In the genomic region with DNA sequence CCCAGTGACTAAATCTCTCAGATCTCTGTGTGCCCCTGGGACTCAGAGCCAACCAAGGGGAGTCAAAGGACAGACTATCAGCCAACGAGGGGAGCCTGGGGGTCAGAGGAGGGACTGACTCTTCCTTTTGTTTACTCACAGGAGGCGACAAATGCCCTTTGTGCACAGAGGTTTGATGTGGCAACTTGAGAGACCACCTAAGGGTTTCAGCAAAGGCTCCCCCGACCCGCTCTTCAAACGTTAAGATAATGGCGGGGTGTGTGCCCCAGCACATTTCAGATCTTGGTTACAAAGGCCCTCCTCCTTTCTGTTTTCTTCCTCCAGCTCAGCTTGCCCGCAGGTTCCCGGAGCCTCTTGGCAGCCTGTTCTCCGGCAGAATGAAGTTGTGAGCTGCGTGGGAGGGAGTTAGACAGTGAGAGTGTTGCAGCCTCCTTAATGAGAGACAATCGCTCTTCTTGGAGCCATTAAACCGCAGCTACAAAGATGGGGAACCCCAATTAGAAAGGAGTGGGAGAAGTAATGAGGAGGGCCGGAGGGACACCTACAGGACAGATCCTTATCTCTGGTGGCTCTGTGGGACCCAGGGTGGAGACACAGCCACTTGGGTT, we compare ENCODE assay signal across 1 cellular context.
TF ChIP-seq lines count a peak whose summit lies in the region.

No MANE protein-coding gene starts in this region.

TF ChIP-seq in H1, 55 proteins besides CTCF, POLR2A, EP300 and RAD21 (continued from another document):
- TF ChIP-seq CHD7 (IDR thresholded peaks at IDR 0.05; ENCODE audit: insufficient replicate concordance, low read length) (no peak), ASH2L (IDR thresholded peaks at IDR 0.05; ENCODE audit: low read length) (peak; percentile 24), YY1 (IDR thresholded peaks at IDR 0.05; ENCODE audit: low read depth, low read length) (peak; percentile 63), KDM5A (IDR thresholded peaks at IDR 0.05; ENCODE audit: low read length) (no peak), POU5F1 (IDR thresholded peaks at IDR 0.05; ENCODE audit: low read depth, low read length) (0 out of 2 replicates have a peak, but pooled peaks have one; percentile 4)
